Comparison of ENCODE assay signal across 19 cellular contexts in the genomic region with DNA sequence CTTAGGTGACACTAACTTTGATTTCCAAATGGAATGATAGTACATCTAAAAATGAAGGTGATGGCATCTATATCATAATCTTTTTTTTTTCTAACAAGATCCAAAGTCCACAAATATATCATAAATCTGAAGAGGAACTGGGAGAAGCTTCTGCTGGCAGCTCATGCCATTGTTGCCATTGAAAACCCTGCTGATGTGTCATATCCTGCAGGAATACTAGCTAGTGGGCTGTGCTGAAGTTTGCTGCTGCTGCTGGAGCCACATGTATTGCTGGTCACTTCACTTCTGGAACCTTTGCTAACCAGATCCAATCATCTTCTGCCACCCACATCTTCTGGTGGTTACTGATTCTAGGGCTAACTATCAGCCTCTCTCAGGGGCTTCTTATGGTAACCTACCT. TPM values are rescaled to one million over a fixed set of nuclear protein-coding genes. Genes with fewer than 3 reads are reported as not detected.
DNase-seq lines count a peak whose midpoint lies in the region; TF ChIP-seq lines count a peak whose summit lies in the region.
"Had no signal": no experiment of that assay in that cellular context is flagged by ENCODE, and none has a peak within 500 bp of the region (broad histone marks: within the 10 kb centered on the region; RNA-seq: fewer than 3 reads in every experiment).

No MANE protein-coding gene starts in this region.

- in situ Hi-C loops in brain microvascular endothelial cell (cut with HindIII; ENCODE audit: low pct_ligation_motif_present, low sequenced_read_pairs) = no loop called here

- no peaks in the 10 kb centered on the region for H3K9me2 ChIP-seq in OCI-LY7 (ENCODE audit: insufficient read depth, low read length)

- H3K36me3 ChIP-seq in KMS-11 (ENCODE audit: insufficient read depth) (no peaks in the 10 kb centered on the region), brain microvascular endothelial cell (replicated peaks) (no peaks in the 10 kb centered on the region), OCI-LY7 (ENCODE audit: insufficient read depth, low read length) (peaks cover 67% of the 10 kb centered on the region)
- H3K36me3 ChIP-seq: neural progenitor cell, thoracic aorta had no signal

- H3K79me2 ChIP-seq in KMS-11 (ENCODE audit: insufficient read depth, low read depth) (no peaks in the 10 kb centered on the region), OCI-LY7 (ENCODE audit: insufficient read depth, low read depth, low read length) (0 out of 2 replicates have a peak, but pooled peaks cover 4% of the 10 kb centered on the region)

- no peak overlapping the region for H3K9ac ChIP-seq in KMS-11
- H3K9ac ChIP-seq: neural progenitor cell had no signal

- no peaks in the 10 kb centered on the region for H3K27me3 ChIP-seq in KMS-11 (ENCODE audit: insufficient read depth, low read depth)
- H3K27me3 ChIP-seq in brain microvascular endothelial cell (replicated peaks) = no peaks in the 10 kb centered on the region
- H3K27me3 ChIP-seq: neural progenitor cell had no signal

- H3K27ac ChIP-seq in KMS-11 (peak overlapping the region; percentile 0; the same call in 1 of the 2 replicates), brain microvascular endothelial cell (no peak overlapping the region), OCI-LY7 (ENCODE audit: low read depth, low read length, poor library complexity, severe bottlenecking) (no peak overlapping the region)
- H3K27ac ChIP-seq: neural progenitor cell, PC-9, thoracic aorta had no signal

- TF ChIP-seq CTCF in KMS-11 (conservative IDR thresholded peaks at IDR 0.05; ENCODE audit: low read depth, low read length) (no peak), brain microvascular endothelial cell (IDR thresholded peaks at IDR 0.05; ENCODE audit: low read depth, low read length, missing control alignments) (no peak), GM10248 (IDR thresholded peaks at IDR 0.05; ENCODE audit: control extremely low read depth, extremely low read depth, low read depth, missing control alignments) (no peak), OCI-LY7 (conservative IDR thresholded peaks at IDR 0.05; ENCODE audit: low read length) (no peak)

- H2AFZ ChIP-seq in KMS-11 (ENCODE audit: low read depth) (no peak overlapping the region), OCI-LY7 (ENCODE audit: low read length) (no peak overlapping the region)
- H2AFZ ChIP-seq: neural progenitor cell, PC-9 had no signal

- no peak overlapping the region for H3K4me2 ChIP-seq in KMS-11
- no peak overlapping the region for H3K4me2 ChIP-seq in OCI-LY7 (ENCODE audit: low read length)
- H3K4me2 ChIP-seq: neural progenitor cell, PC-9 had no signal

- H4K20me1 ChIP-seq in KMS-11 (ENCODE audit: insufficient read depth) (no peaks in the 10 kb centered on the region), OCI-LY7 (ENCODE audit: insufficient read depth, low read length) (no peaks in the 10 kb centered on the region)

- DNase-seq in Daoy (ENCODE audit: low read depth) (peak; percentile 48), brain microvascular endothelial cell (peak; percentile 18), kidney glomerular epithelial cell (lab: John Stamatoyannopoulos, UW) (peak; percentile 2), GM19238 (ENCODE audit: insufficient read length, low spot score) (no peak), GM10248 (ENCODE audit: extremely low spot score) (no peak), NCI-H2196 (lab: John Stamatoyannopoulos, UW; ENCODE audit: unreplicated experiment) (no peak), OCI-LY7 (ENCODE audit: low spot score) (no peak)
- DNase-seq: activated CD4-positive, CD25-positive, alpha-beta regulatory T cell treated with anti-CD3 and anti-CD28 coated beads, Interleukin-2, amount 50 U/mL, for 72 hours; activated T-cell treated with anti-CD3 and anti-CD28 coated beads, Interleukin-2, amount 50 U/mL, for 72 hours; CD8-positive, alpha-beta T cell; DMS79 treated with DMSO at 0.1 percent for 48 hours; NCI-H146; NCI-H2171; NCI-H748 treated with DMSO at 0.1 percent for 48 hours; PC-9 had no signal

- no peak overlapping the region for H3K4me3 ChIP-seq in KMS-11 (IDR thresholded peaks at IDR 0.05; ENCODE audit: insufficient read depth, low read depth, low read length)
- H3K4me3 ChIP-seq in brain microvascular endothelial cell (ENCODE audit: low read depth, low read length) = no peak overlapping the region
- H3K4me3 ChIP-seq in OCI-LY7 (ENCODE audit: low read depth, low read length, poor library complexity, severe bottlenecking) = no peak overlapping the region
- H3K4me3 ChIP-seq: neural progenitor cell, PC-9, thoracic aorta had no signal

- POLR2A ChIA-PET in GM10248 (lab: Yijun Ruan, JAX) (no interaction called here), OCI-LY7 (lab: Charles Lee) (interaction anchor here (0.6 to 1.7 kb wide), 2 partner anchors 14 to 75 kb away, joined by 3 to 5 read pairs; no protein-coding TSS in a partner anchor)

- H3K9me3 ChIP-seq in OCI-LY7 (ENCODE audit: low read length) = no peaks in the 10 kb centered on the region
- H3K9me3 ChIP-seq: thoracic aorta had no signal

- CTCF ChIA-PET in GM10248 (lab: Yijun Ruan, JAX) (interaction anchor here (0.9 to 1.6 kb wide), 5 partner anchors 14 to 98 kb away, joined by 3 to 7 read pairs (median 3); no protein-coding TSS in a partner anchor), OCI-LY7 (lab: Charles Lee; ENCODE audit: unreplicated experiment) (no interaction called here)

- intact Hi-C loops in OCI-LY7 (cut with micrococcal nuclease; ENCODE audit: unreplicated experiment) = no loop called here

- BruUV-seq in OCI-LY7 (replicated peaks; lab: Mats Ljungman, UMichigan) = no TSS peak

- H3K4me1 ChIP-seq in KMS-11 (ENCODE audit: low read depth, poor library complexity, severe bottlenecking) (peaks cover 28% of the 10 kb centered on the region), OCI-LY7 (ENCODE audit: insufficient read depth, low read length, poor library complexity, severe bottlenecking) (no peaks in the 10 kb centered on the region)
- H3K4me1 ChIP-seq: neural progenitor cell had no signal

RNA-seq across cellular contexts. Expression of gene KHDC1, which starts 27.4 kb away (rescaled TPM):
- total RNA-seq in Daoy (2014; rRNA removed; shearing (Covaris generic)) = 5.8 and 6.2 TPM in 2 replicates
- total RNA-seq in OCI-LY7 (2014; rRNA removed; shearing (Covaris generic)) = 13.4 and 16.2 TPM in 2 replicates
- 22.3 and 22.6 TPM in 2 replicates for total RNA-seq in OCI-LY7 (2022)
- total RNA-seq: SK-MEL-5 had no signal

Comparison
In these comparisons a context has a peak if more than half of its experiments do, and no peak if none do; other contexts are left out.
1. DNase-seq: peak in Daoy (single experiment), brain microvascular endothelial cell (single experiment) and kidney glomerular epithelial cell (single experiment); none in GM19238 (single experiment), GM10248 (single experiment), NCI-H2196 (single experiment) and OCI-LY7 (single experiment).